In genomic region chr2:30410217-30410616, GRCh38 we compare ENCODE assay signal across 9 cellular contexts. TPM values are rescaled to one million over a fixed set of nuclear protein-coding genes. Genes with fewer than 3 reads are reported as not detected.
DNase-seq lines count a peak whose midpoint lies in the region; ATAC-seq and TF ChIP-seq lines count a peak whose summit lies in the region.
"Had no signal": no experiment of that assay in that cellular context is flagged by ENCODE, and none has a peak within 500 bp of the region (broad histone marks: within the 10 kb centered on the region; RNA-seq: fewer than 3 reads in every experiment).

No MANE protein-coding gene starts in this region.

- no CpG with 5 or more reads among the region's 2 CpGs for WGBS in mammary epithelial cell (ENCODE audit: low coverage, missing lambda C conversion rate)

- H3K4me1 ChIP-seq in HUES48 (ENCODE audit: control insufficient read depth, insufficient read depth, low read length) (peaks cover 9% of the 10 kb centered on the region; the same call in 1 of the 2 replicates), mammary epithelial cell (ENCODE audit: insufficient read depth, low read length) (peaks cover 11% of the 10 kb centered on the region), osteoblast (ENCODE audit: insufficient read depth, low read length) (peaks cover 34% of the 10 kb centered on the region)

- peaks cover 3% of the 10 kb centered on the region; the same call in 1 of the 2 replicates for H3K27me3 ChIP-seq in HUES48 (ENCODE audit: control insufficient read depth, insufficient read depth, low read length)
- H3K27me3 ChIP-seq in mammary epithelial cell (ENCODE audit: insufficient read depth, low read length) = no peaks in the 10 kb centered on the region
- H3K27me3 ChIP-seq in osteoblast (ENCODE audit: insufficient read depth, low read length) = no peaks in the 10 kb centered on the region

- H3K9me3 ChIP-seq in HUES48 (ENCODE audit: control insufficient read depth, insufficient read depth, low read length) (no peaks in the 10 kb centered on the region), mammary epithelial cell (replicated peaks; ENCODE audit: insufficient read depth, low read length) (no peaks in the 10 kb centered on the region), osteoblast (ENCODE audit: low read depth, low read length) (no peaks in the 10 kb centered on the region)

- H3K4me3 ChIP-seq in HUES48 (ENCODE audit: low read depth, low read length) = no peak overlapping the region
- H3K4me3 ChIP-seq in mammary epithelial cell (replicated peaks in 1 of 3; ENCODE audit: insufficient read depth in 1 of 3, low read depth in 2 of 3, low read length in 3 of 3) = no peak overlapping the region
- no peak overlapping the region for H3K4me3 ChIP-seq in osteoblast (ENCODE audit: insufficient read depth, low read length)

- CTCF ChIA-PET in mammary epithelial cell (lab: Charles Lee; ENCODE audit: low non-redundant PET) = no interaction called here

- dilution Hi-C loops in mammary epithelial cell (cut with HindIII; ENCODE audit: low sequenced_read_pairs) = loop anchor here (5.0 kb wide), 1 partner anchor 52 kb away; no protein-coding TSS in a partner anchor

- intact Hi-C loops in mammary epithelial cell (cut with micrococcal nuclease) = no loop called here

- peak overlapping the region; percentile 57 for H3K27ac ChIP-seq in HUES48 (ENCODE audit: low read depth, low read length)
- no peak overlapping the region for H3K27ac ChIP-seq in mammary epithelial cell (ENCODE audit: insufficient read depth, low read depth, low read length)
- H3K27ac ChIP-seq in osteoblast (ENCODE audit: low read depth, low read length) = no peak overlapping the region

- TF ChIP-seq CTCF in mammary epithelial cell (conservative IDR thresholded peaks at IDR 0.05 in 1 of 2, IDR thresholded peaks at IDR 0.05 in 1 of 2; ENCODE audit: extremely low read depth in 1 of 2, insufficient read depth in 1 of 2, low read depth in 1 of 2, low read length in 2 of 2) (no peak), osteoblast (IDR thresholded peaks at IDR 0.05; ENCODE audit: extremely low read depth, low read depth, low read length) (no peak)

- DNase-seq in DMS153 (lab: John Stamatoyannopoulos, UW) (peak; percentile 17), DMS153 treated with DMSO at 0.1 percent for 48 hours (lab: John Stamatoyannopoulos, UW; ENCODE audit: unreplicated experiment) (no peak), mammary epithelial cell (peak; percentile 81), osteoblast (ENCODE audit: insufficient read length, low spot score, missing footprints) (peak; percentile 60), cerebellar nuclear complex (lab: John Stamatoyannopoulos, UW) (no peak)
- DNase-seq: NCI-H748 treated with DMSO at 0.1 percent for 48 hours had no signal

- H3K9ac ChIP-seq in HUES48 (ENCODE audit: low read depth, low read length) (no peak overlapping the region), mammary epithelial cell (ENCODE audit: insufficient read depth, low read length) (no peak overlapping the region)

- in situ Hi-C loops in mammary epithelial cell (cut with MboI; ENCODE audit: low sequenced_read_pairs in 2 of 2) = no loop called here

- H3K4me2 ChIP-seq in mammary epithelial cell (ENCODE audit: insufficient read depth, low read depth, low read length) (peak overlapping the region; percentile 41), osteoblast (ENCODE audit: insufficient read depth, low read length) (no peak overlapping the region)

- no peaks in the 10 kb centered on the region for H3K79me2 ChIP-seq in mammary epithelial cell (ENCODE audit: insufficient read depth, low read length)
- H3K79me2 ChIP-seq in osteoblast (ENCODE audit: insufficient read depth, low read length) = no peaks in the 10 kb centered on the region

- ATAC-seq in GM19035 (IDR thresholded peaks at IDR 0.05; ENCODE audit: unreplicated experiment) (no peak), HG02981 (IDR thresholded peaks at IDR 0.05; ENCODE audit: unreplicated experiment) (no peak)

- BruUV-seq in mammary epithelial cell (replicated peaks; lab: Mats Ljungman, UMichigan) = no TSS peak

- H4K20me1 ChIP-seq in mammary epithelial cell (ENCODE audit: insufficient read depth, low read length) (no peaks in the 10 kb centered on the region), osteoblast (ENCODE audit: insufficient read depth, low read length) (no peaks in the 10 kb centered on the region)

- H3K36me3 ChIP-seq in HUES48 (ENCODE audit: control insufficient read depth, insufficient read depth, low read length) = no peaks in the 10 kb centered on the region
- H3K36me3 ChIP-seq in mammary epithelial cell (ENCODE audit: insufficient read depth, low read length) = no peaks in the 10 kb centered on the region
- H3K36me3 ChIP-seq in osteoblast (ENCODE audit: insufficient read depth, low read length) = no peaks in the 10 kb centered on the region

- H2AFZ ChIP-seq in mammary epithelial cell (ENCODE audit: low read depth, low read length) = peak overlapping the region; percentile 26
- no peak overlapping the region for H2AFZ ChIP-seq in osteoblast (ENCODE audit: low read length)

RNA-seq across cellular contexts. Expression of gene LCLAT1, which starts 36.8 kb away (rescaled TPM):
- total RNA-seq in mammary epithelial cell (10 to 100 TPM; 26.4 to 27.8 TPM), osteoblast (16.5 and 29.7 TPM in 2 replicates)
- polyA plus RNA-seq in mammary epithelial cell = 17.1 TPM
- 28.2 TPM for polyA minus RNA-seq in mammary epithelial cell

Comparison
In these comparisons a context has a peak if more than half of its experiments do, and no peak if none do; other contexts are left out.
1. DNase-seq: peak in DMS153 (single experiment), mammary epithelial cell (single experiment) and osteoblast (single experiment); none in DMS153 treated with DMSO at 0.1 percent for 48 hours (single experiment) and cerebellar nuclear complex (0 of 2).